ENCODE assay signal across 14 cellular contexts in the genomic region with DNA sequence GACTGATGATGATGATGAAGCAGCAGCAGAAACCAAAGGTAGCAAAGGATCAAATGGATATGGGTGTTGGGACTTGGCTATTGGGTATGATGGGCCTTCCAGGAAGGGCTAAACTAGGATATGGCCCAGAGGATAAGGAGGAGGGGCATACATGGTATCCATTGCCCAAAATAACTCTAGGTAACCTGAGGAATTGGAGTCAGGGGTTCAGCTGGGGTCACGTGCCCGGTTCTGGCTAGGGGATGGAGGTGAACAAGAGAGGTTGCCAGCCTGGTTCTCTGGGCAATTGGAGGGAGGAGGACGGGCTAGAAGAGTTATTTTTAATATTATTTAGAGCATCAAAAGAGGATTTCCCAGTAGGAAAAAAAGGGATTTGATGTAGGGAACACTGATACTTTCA. TPM values are rescaled to one million over a fixed set of nuclear protein-coding genes. Genes with fewer than 3 reads are reported as not detected.
DNase-seq lines count a peak whose midpoint lies in the region; ATAC-seq, FAIRE-seq and TF ChIP-seq lines count a peak whose summit lies in the region.
"Had no signal": no experiment of that assay in that cellular context is flagged by ENCODE, and none has a peak within 500 bp of the region (broad histone marks: within the 10 kb centered on the region; RNA-seq: fewer than 3 reads in every experiment).

No MANE protein-coding gene starts in this region.

- ATAC-seq in heart right ventricle, result no peak

- H3K9me3 ChIP-seq in GM23248 (ENCODE audit: low read depth) (no peaks in the 10 kb centered on the region), SJSA1 (replicated peaks) (no peaks in the 10 kb centered on the region), skeletal muscle satellite cell (replicated peaks; ENCODE audit: low read length) (no peaks in the 10 kb centered on the region), heart right ventricle (no peaks in the 10 kb centered on the region), sigmoid colon (no peaks in the 10 kb centered on the region)
- H3K9me3 ChIP-seq: SJCRH30 had no signal

- H3K9ac ChIP-seq in GM23248 (no peak overlapping the region), skeletal muscle satellite cell (ENCODE audit: low read depth, low read length) (peak overlapping the region; percentile 32)

- 87 to 88% methylated on average over 3 of the region's 3 CpGs for WGBS in GM23248 (ENCODE audit: low coverage in 1 of 2, low lambda C conversion rate in 2 of 2, missing lambda C conversion rate in 2 of 2), 2 experiments
- 55 to 57% methylated on average over 3 of the region's 3 CpGs for WGBS in heart right ventricle, 2 donors
- WGBS in sigmoid colon, 2 donors, result 92 to 95% methylated on average over 3 of the region's 3 CpGs

- H3K4me1 ChIP-seq in GM23248 (ENCODE audit: insufficient read depth), result peaks cover 29% of the 10 kb centered on the region
- H3K4me1 ChIP-seq in SJSA1 (replicated peaks), result peaks cover 41% of the 10 kb centered on the region
- peaks cover 42% of the 10 kb centered on the region for H3K4me1 ChIP-seq in skeletal muscle satellite cell (ENCODE audit: control insufficient read depth, insufficient read depth, low read length)
- H3K4me1 ChIP-seq in heart right ventricle, result peaks cover 7 to 31% (median 23%) of the 10 kb centered on the region in 9 donors
- peaks cover 0 to 29% (median 26%) of the 10 kb centered on the region in 4 donors for H3K4me1 ChIP-seq in sigmoid colon

- H4K20me1 ChIP-seq in GM23248 (ENCODE audit: insufficient read depth), result no peaks in the 10 kb centered on the region

- in situ Hi-C loops in GM23248 (cut with MboI), result no loop called here

- TF ChIP-seq CTCF in heart right ventricle (IDR thresholded peaks at IDR 0.05), result no peak
- no peak for TF ChIP-seq CTCF in sigmoid colon (IDR thresholded peaks at IDR 0.05)

- H3K9me2 ChIP-seq in GM23248 (ENCODE audit: insufficient read depth), result no peaks in the 10 kb centered on the region

- TF ChIP-seq EP300 in sigmoid colon (IDR thresholded peaks at IDR 0.05), result no peak

- H3K4me2 ChIP-seq in GM23248 (ENCODE audit: unreplicated experiment) (peak overlapping the region; percentile 54), skeletal muscle satellite cell (ENCODE audit: low read length) (no peak overlapping the region)

- H3K36me3 ChIP-seq in GM23248 (ENCODE audit: low read depth) (no peaks in the 10 kb centered on the region), SJSA1 (peaks cover 23% of the 10 kb centered on the region), skeletal muscle satellite cell (ENCODE audit: insufficient read depth, low read length) (peaks cover 15% of the 10 kb centered on the region), heart right ventricle (peaks cover 0 to 11% (median under 1%) of the 10 kb centered on the region in 9 donors), sigmoid colon (peaks cover 0 to 5% (median 1%) of the 10 kb centered on the region in 4 donors)

- H3K4me3 ChIP-seq in GM23248 (no peak overlapping the region), SJSA1 (no peak overlapping the region), skeletal muscle satellite cell (ENCODE audit: low read length) (no peak overlapping the region), heart right ventricle (no peak overlapping the region), sigmoid colon (no peak overlapping the region)
- H3K4me3 ChIP-seq: SJCRH30 had no signal

- H3K27me3 ChIP-seq in GM23248 (replicated peaks; ENCODE audit: insufficient read depth) (no peaks in the 10 kb centered on the region), SJSA1 (replicated peaks) (no peaks in the 10 kb centered on the region), skeletal muscle satellite cell (ENCODE audit: control insufficient read depth, insufficient read depth, low read length) (no peaks in the 10 kb centered on the region), heart right ventricle (no peaks in the 10 kb centered on the region), sigmoid colon (no peaks in the 10 kb centered on the region)
- H3K27me3 ChIP-seq: SJCRH30 had no signal

- peaks cover 20% of the 10 kb centered on the region for H3K79me2 ChIP-seq in GM23248 (ENCODE audit: insufficient read depth)

- intact Hi-C loops in heart right ventricle (cut with DNase I), result loop anchor here in 1 of 10 donors (10.0 kb wide), 1 partner anchor 204 kb away; a partner anchor contains a TSS
- intact Hi-C loops in sigmoid colon (cut with DNase I), result no loop called here

- TF ChIP-seq POLR2A in sigmoid colon (IDR thresholded peaks at IDR 0.05), result no peak

- 0 out of 2 replicates have a peak overlapping the region, but pooled peaks have one; percentile 19 for H2AFZ ChIP-seq in GM23248

- H3F3A ChIP-seq in GM23248 (ENCODE audit: insufficient read depth), result peaks cover 36% of the 10 kb centered on the region

- no peak for FAIRE-seq in frontal cortex (lab: Jason Lieb, UNC)

- H3K27ac ChIP-seq in GM23248 (peak overlapping the region; percentile 70; the same call in 1 of the 2 replicates), SJSA1 (peak overlapping the region; percentile 93), heart right ventricle (no peak overlapping the region), sigmoid colon (no peak overlapping the region)
- H3K27ac ChIP-seq: C4-2B had no signal

- DNase-seq in GM23248 (no peak), SJSA1 (ENCODE audit: low read depth in 1 of 2, low spot score in 2 of 2) (no peak), myocyte (ENCODE audit: low read depth) (peak; percentile 59), frontal cortex (ENCODE audit: low spot score in 2 of 2) (no peak), heart right ventricle (no peak), sigmoid colon (no peak)
- DNase-seq: COR-L47, H7, NCI-H1436, NCI-H2029 treated with DMSO at 0.1 percent for 48 hours, NCI-H524, SJCRH30 had no signal

RNA-seq across cellular contexts. Expression of a gene that starts 2.7 kb away (rescaled TPM):
- total RNA-seq in GM23248 (2014; rRNA removed; shearing (Covaris generic)), result 24.5 and 26.9 TPM in 2 replicates
- 61.5 and 61.7 TPM in 2 replicates for polyA plus RNA-seq in GM23248 (2016; fragmentation: Nextera tagmentation; extraction: Ambion mirVana)
- 9.6 and 12.7 TPM in 2 replicates for total RNA-seq in SJSA1 (2014; rRNA removed; shearing (Covaris generic))
- total RNA-seq in myocyte, result 31.3 and 31.8 TPM in 2 replicates
- polyA plus RNA-seq in myocyte (2012), result 71.4 TPM
- total RNA-seq in skeletal muscle satellite cell (2012; rRNA removed), result 18.5 and 21.4 TPM in 2 replicates
- 10.2 TPM for total RNA-seq in frontal cortex
- total RNA-seq in heart right ventricle, result 10 to 100 TPM; 22.2 to 30.9 (median 26.5) TPM
- 10 to 100 TPM; 10.2 to 10.8 TPM for polyA plus RNA-seq in heart right ventricle
- total RNA-seq in sigmoid colon, result 10 to 100 TPM in 2 of 4 donors, 1 to 10 TPM in 2; 8.4 to 19.1 (median 10.5) TPM
- 10 to 100 TPM in 1 of 3 donors, 1 to 10 TPM in 2; 4.2 to 20.1 (median 6.7) TPM for polyA plus RNA-seq in sigmoid colon

RNA-seq across cellular contexts. Expression of a gene that starts 5.8 kb away (rescaled TPM):
- 8.2 and 10.3 TPM in 2 replicates for total RNA-seq in GM23248 (2014; rRNA removed; shearing (Covaris generic))
- polyA plus RNA-seq in GM23248 (2016; fragmentation: Nextera tagmentation; extraction: Ambion mirVana) (9.6 and 9.8 TPM in 2 replicates), heart right ventricle (100 to 1,000 TPM; 101 to 245 TPM), sigmoid colon (1 to 10 TPM; 2.4 to 6.2 (median 3.0) TPM)
- 7.9 and 13.4 TPM in 2 replicates for total RNA-seq in SJSA1 (2014; rRNA removed; shearing (Covaris generic))
- total RNA-seq in myocyte (87.8 and 112 TPM in 2 replicates), frontal cortex (12.2 TPM), heart right ventricle (100 to 1,000 TPM in 9 of 10 donors, 10 to 100 TPM in 1; 55.5 to 258 (median 147) TPM), sigmoid colon (10 to 100 TPM; 11.8 to 25.0 (median 19.9) TPM)
- 26.4 TPM for polyA plus RNA-seq in myocyte (2012)
- total RNA-seq in skeletal muscle satellite cell (2012; rRNA removed), result 3.8 and 5.9 TPM in 2 replicates

RNA-seq across cellular contexts. Expression of a gene that starts 31.1 kb away (rescaled TPM):
- not detected in 2 replicates for total RNA-seq in GM23248 (2014; rRNA removed; shearing (Covaris generic))
- polyA plus RNA-seq in GM23248 (2016; fragmentation: Nextera tagmentation; extraction: Ambion mirVana) (not detected in 2 replicates), heart right ventricle (under 1 TPM; 0.20 to 0.59 TPM), sigmoid colon (10 to 100 TPM; 30.0 to 74.0 (median 31.2) TPM)
- total RNA-seq in SJSA1 (2014; rRNA removed; shearing (Covaris generic)), result not detected in 2 replicates
- total RNA-seq in myocyte (not detected in 2 replicates), frontal cortex (not detected), heart right ventricle (not detected), sigmoid colon (not detected)
- 0.15 TPM for polyA plus RNA-seq in myocyte (2012)
- not detected in 2 replicates for total RNA-seq in skeletal muscle satellite cell (2012; rRNA removed)
- total RNA-seq: H7, SJCRH30 had no signal

RNA-seq across cellular contexts. Expression of a gene that starts 36.8 kb away (rescaled TPM):
- total RNA-seq in GM23248 (2014; rRNA removed; shearing (Covaris generic)), result 29.9 and 42.1 TPM in 2 replicates
- 40.1 and 40.4 TPM in 2 replicates for polyA plus RNA-seq in GM23248 (2016; fragmentation: Nextera tagmentation; extraction: Ambion mirVana)
- 47.8 and 55.7 TPM in 2 replicates for total RNA-seq in SJSA1 (2014; rRNA removed; shearing (Covaris generic))
- total RNA-seq in myocyte, result 29.2 and 32.0 TPM in 2 replicates
- polyA plus RNA-seq in myocyte (2012), result 44.5 TPM
- 25.3 and 29.7 TPM in 2 replicates for total RNA-seq in skeletal muscle satellite cell (2012; rRNA removed)
- 26.9 TPM for total RNA-seq in frontal cortex
- 10 to 100 TPM; 16.2 to 25.3 (median 20.4) TPM for total RNA-seq in heart right ventricle
- polyA plus RNA-seq in heart right ventricle, result 10 to 100 TPM; 13.5 to 27.7 TPM
- total RNA-seq in sigmoid colon, result 10 to 100 TPM; 17.2 to 33.5 (median 31.6) TPM
- 10 to 100 TPM; 29.4 to 43.7 (median 32.6) TPM for polyA plus RNA-seq in sigmoid colon

RNA-seq across cellular contexts. Expression of a gene that starts 39.2 kb away (rescaled TPM):
- total RNA-seq in GM23248 (2014; rRNA removed; shearing (Covaris generic)), result 120 and 125 TPM in 2 replicates
- 37.6 and 39.4 TPM in 2 replicates for polyA plus RNA-seq in GM23248 (2016; fragmentation: Nextera tagmentation; extraction: Ambion mirVana)
- total RNA-seq in SJSA1 (2014; rRNA removed; shearing (Covaris generic)), result 28.5 and 46.7 TPM in 2 replicates
- 90.4 and 121 TPM in 2 replicates for total RNA-seq in myocyte
- 87.8 TPM for polyA plus RNA-seq in myocyte (2012)
- 55.0 and 59.4 TPM in 2 replicates for total RNA-seq in skeletal muscle satellite cell (2012; rRNA removed)
- 53.0 TPM for total RNA-seq in frontal cortex
- 10 to 100 TPM; 43.6 to 66.3 (median 47.0) TPM for total RNA-seq in heart right ventricle
- 10 to 100 TPM in 1 of 2 donors, 1 to 10 TPM in 1; 7.0 to 27.0 TPM for polyA plus RNA-seq in heart right ventricle
- 100 to 1,000 TPM in 1 of 4 donors, 10 to 100 TPM in 3; 59.9 to 109 (median 78.0) TPM for total RNA-seq in sigmoid colon
- polyA plus RNA-seq in sigmoid colon, result 10 to 100 TPM; 18.5 to 27.0 (median 25.2) TPM

Comparison
In these comparisons a context has a peak if more than half of its experiments do, and no peak if none do; other contexts are left out.
1. H3K27ac ChIP-seq: peak in GM23248 (single experiment) and SJSA1 (single experiment); none in heart right ventricle (0 of 10) and sigmoid colon (0 of 4).